Comparison of ENCODE assay signal across 15 cellular contexts in genomic region chr7:107373354-107373753, GRCh38.
DNase-seq lines count a peak whose midpoint lies in the region; ATAC-seq and TF ChIP-seq lines count a peak whose summit lies in the region.
"Had no signal": no experiment of that assay in that cellular context is flagged by ENCODE, and none has a peak within 500 bp of the region (broad histone marks: within the 10 kb centered on the region; RNA-seq: fewer than 3 reads in every experiment).

No MANE protein-coding gene starts in this region.

- TF ChIP-seq POLR2A in IMR-90 (IDR thresholded peaks at IDR 0.05; ENCODE audit: low read depth, low read length) = no peak

- H2BK20ac ChIP-seq in IMR-90 (ENCODE audit: low read depth, low read length) = no peak overlapping the region

- no peak overlapping the region for H4K8ac ChIP-seq in IMR-90 (ENCODE audit: low read depth in 2 of 2, low read length in 2 of 2)
- no peak overlapping the region for H4K8ac ChIP-seq in mesenchymal stem cell (ENCODE audit: low read length)

- POLR2A ChIA-PET in IMR-90 (lab: Charles Lee; ENCODE audit: unreplicated experiment) = no interaction called here

- H3K9me3 ChIP-seq in IMR-90 (ENCODE audit: control insufficient read depth, insufficient read depth, low read length) = no peaks in the 10 kb centered on the region
- no peaks in the 10 kb centered on the region for H3K9me3 ChIP-seq in mesenchymal stem cell (ENCODE audit: control insufficient read depth, low read length)
- H3K9me3 ChIP-seq: BE2C had no signal

- H3K36me3 ChIP-seq in IMR-90 (ENCODE audit: control insufficient read depth, insufficient read depth, low read length) = no peaks in the 10 kb centered on the region
- no peaks in the 10 kb centered on the region for H3K36me3 ChIP-seq in mesenchymal stem cell (ENCODE audit: control insufficient read depth in 1 of 2, insufficient read depth in 2 of 2, low read depth in 1 of 2, low read length in 2 of 2)
- H3K36me3 ChIP-seq: BE2C had no signal

- peak overlapping the region; percentile 10 for H3K27ac Mint-ChIP-seq in memory B cell
- H3K27ac Mint-ChIP-seq: CD4-positive, alpha-beta memory T cell; IgD-negative memory B cell had no signal

- H3K27ac ChIP-seq in IMR-90 (ENCODE audit: insufficient read depth, low read length) (no peak overlapping the region), mesenchymal stem cell (ENCODE audit: low read length, poor library complexity, severe bottlenecking) (no peak overlapping the region)
- H3K27ac ChIP-seq: C4-2B, KMS-11 had no signal

- no peak for TF ChIP-seq CTCF in IMR-90 (conservative IDR thresholded peaks at IDR 0.05; ENCODE audit: low read depth, low read length)

- H2BK5ac ChIP-seq in IMR-90 (ENCODE audit: low read depth, low read length, poor library complexity, severe bottlenecking) (no peak overlapping the region), mesenchymal stem cell (ENCODE audit: low read depth, low read length, poor library complexity, severe bottlenecking) (no peak overlapping the region)

- no peak overlapping the region for H3K56ac ChIP-seq in IMR-90 (ENCODE audit: extremely low read depth, insufficient read depth, low read length)

- 70 to 100% methylated on average over 2 of the region's 4 CpGs for WGBS in IMR-90 (ENCODE audit: extremely low coverage in 2 of 2, insufficient read length in 1 of 2), 2 experiments
- 92% methylated on average over 3 of the region's 4 CpGs for WGBS in mesenchymal stem cell

- H3K4ac ChIP-seq in IMR-90 (ENCODE audit: low read depth, low read length) = no peak overlapping the region
- no peak overlapping the region for H3K4ac ChIP-seq in mesenchymal stem cell (ENCODE audit: low read depth in 1 of 2, low read length in 2 of 2)

- H4K91ac ChIP-seq in IMR-90 (ENCODE audit: insufficient read depth, low read depth, low read length) (no peak overlapping the region), mesenchymal stem cell (ENCODE audit: low read length) (no peak overlapping the region)

- no peak overlapping the region for H3K4me3 Mint-ChIP-seq in memory B cell
- H3K4me3 Mint-ChIP-seq: CD4-positive, alpha-beta memory T cell; IgD-negative memory B cell had no signal

- H3K14ac ChIP-seq in IMR-90 (replicated peaks; ENCODE audit: low read depth, low read length) (no peak overlapping the region), mesenchymal stem cell (ENCODE audit: low read length in 2 of 2) (no peak overlapping the region)

- H3K4me3 ChIP-seq in IMR-90 (ENCODE audit: insufficient read depth, low read depth, low read length) (no peak overlapping the region), mesenchymal stem cell (ENCODE audit: insufficient read depth in 1 of 2, low read depth in 1 of 2, low read length in 2 of 2) (no peak overlapping the region)

- H3K36me3 Mint-ChIP-seq in memory B cell = peaks cover 18% of the 10 kb centered on the region

- H4K5ac ChIP-seq in IMR-90 (ENCODE audit: low read depth, low read length) = no peak overlapping the region

- no peak overlapping the region; the same call in 2 of the 3 replicates for H2BK15ac ChIP-seq in IMR-90 (ENCODE audit: low read depth, low read length)
- no peak overlapping the region for H2BK15ac ChIP-seq in mesenchymal stem cell (ENCODE audit: low read depth, poor library complexity, severe bottlenecking)

- H3K79me1 ChIP-seq in IMR-90 (ENCODE audit: low read depth in 1 of 2, low read length in 2 of 2) (peaks cover 6 to 7% of the 10 kb centered on the region in 2 experiments; a peak in 1 of 4 replicates), mesenchymal stem cell (replicated peaks; ENCODE audit: low read length, poor library complexity, severe bottlenecking) (peaks cover 6% of the 10 kb centered on the region)

- H3K4me1 Mint-ChIP-seq in memory B cell = peaks cover 4% of the 10 kb centered on the region
- H3K4me1 Mint-ChIP-seq: IgD-negative memory B cell had no signal

- H3K23ac ChIP-seq in IMR-90 (ENCODE audit: low read depth, low read length) (no peak overlapping the region), mesenchymal stem cell (ENCODE audit: low read length in 2 of 2) (no peak overlapping the region)

- H2AFZ ChIP-seq in IMR-90 (replicated peaks; ENCODE audit: low read length, poor library complexity) (no peak overlapping the region), mesenchymal stem cell (ENCODE audit: low read depth, low read length) (no peak overlapping the region)

- TF ChIP-seq RAD21 in IMR-90 (IDR thresholded peaks at IDR 0.05; ENCODE audit: low read length) = no peak

- no TSS peak for BruUV-seq in IMR-90 (replicated peaks; lab: Mats Ljungman, UMichigan)

- CTCF ChIA-PET in IMR-90 (lab: Yijun Ruan, JAX) = no interaction called here

- no peaks in the 10 kb centered on the region for H3K27me3 Mint-ChIP-seq in memory B cell
- H3K27me3 Mint-ChIP-seq: CD4-positive, alpha-beta memory T cell; IgD-negative memory B cell had no signal

- in situ Hi-C loops in IMR-90 (cut with MboI; ENCODE audit: low sequenced_read_pairs) = no loop called here

- no peaks in the 10 kb centered on the region for H3K9me3 Mint-ChIP-seq in memory B cell
- H3K9me3 Mint-ChIP-seq: IgD-negative memory B cell had no signal

- no peak overlapping the region for H3K18ac ChIP-seq in IMR-90 (ENCODE audit: low read depth, low read length)
- no peak overlapping the region for H3K18ac ChIP-seq in mesenchymal stem cell (ENCODE audit: low read depth in 1 of 2, low read length in 2 of 2)

- intact Hi-C loops in left ventricle myocardium superior (cut with micrococcal nuclease) (no loop called here), Right ventricle myocardium superior (cut with DNase I) (no loop called here), IMR-90 (cut with micrococcal nuclease) (no loop called here)

- H3K27me3 ChIP-seq in IMR-90 (ENCODE audit: control insufficient read depth, insufficient read depth, low read length) (no peaks in the 10 kb centered on the region), mesenchymal stem cell (ENCODE audit: control insufficient read depth in 1 of 2, insufficient read depth in 1 of 2, low read length in 2 of 2) (no peaks in the 10 kb centered on the region)
- H3K27me3 ChIP-seq: BE2C had no signal

- no peak overlapping the region for H2AK9ac ChIP-seq in IMR-90 (replicated peaks; ENCODE audit: low read depth, low read length, poor library complexity)

- ATAC-seq in left ventricle myocardium superior (peak; percentile 19), Right ventricle myocardium superior (ENCODE audit: poor library complexity) (no peak), IMR-90 (ENCODE audit: low read depth) (no peak), memory B cell (ENCODE audit: low read depth) (no peak), GM18520 (IDR thresholded peaks at IDR 0.05; ENCODE audit: unreplicated experiment) (no peak)
- ATAC-seq: HCT116 had no signal

- H3K9ac ChIP-seq in IMR-90 (ENCODE audit: low read depth, low read length) (no peak overlapping the region), mesenchymal stem cell (ENCODE audit: low read length) (no peak overlapping the region)
- H3K9ac ChIP-seq: KMS-11 had no signal

- H4K20me1 ChIP-seq in IMR-90 (ENCODE audit: insufficient read depth, low read length) = no peaks in the 10 kb centered on the region

- no peaks in the 10 kb centered on the region for H3K9me1 ChIP-seq in IMR-90 (ENCODE audit: insufficient read depth, low read length)

- H3K4me2 ChIP-seq in IMR-90 (ENCODE audit: low read depth, low read length) (no peak overlapping the region), mesenchymal stem cell (ENCODE audit: low read length, poor library complexity, severe bottlenecking) (no peak overlapping the region)
- H3K4me2 ChIP-seq: KMS-11 had no signal

- no peak for DNase-seq in left ventricle myocardium superior
- no peak for DNase-seq in Right ventricle myocardium superior
- DNase-seq in IMR-90 = no peak
- DNase-seq in memory B cell (ENCODE audit: low spot score in 2 of 2) = no peak
- no peak for DNase-seq in NCI-H774 (lab: John Stamatoyannopoulos, UW)
- no peak for DNase-seq in mesenchymal stem cell
- DNase-seq: BE2C; CD4-positive, alpha-beta memory T cell; DND-41; GDM1 had no signal

- H2BK120ac ChIP-seq in IMR-90 (ENCODE audit: low read depth, low read length) (no peak overlapping the region), mesenchymal stem cell (ENCODE audit: low read depth, low read length) (no peak overlapping the region)

- 0 out of 2 replicates have a peak overlapping the region, but pooled peaks have one; percentile 13 for H2AK5ac ChIP-seq in IMR-90 (ENCODE audit: low read depth, low read length)
- no peak overlapping the region for H2AK5ac ChIP-seq in mesenchymal stem cell (ENCODE audit: low read length, severe bottlenecking)

- no peak overlapping the region for H2BK12ac ChIP-seq in mesenchymal stem cell (ENCODE audit: low read length in 2 of 2)

- peaks cover 2% of the 10 kb centered on the region for H3K4me1 ChIP-seq in IMR-90 (ENCODE audit: control insufficient read depth, insufficient read depth, low read length)
- H3K4me1 ChIP-seq in mesenchymal stem cell (ENCODE audit: control insufficient read depth, insufficient read depth, low read depth, low read length) = no peaks in the 10 kb centered on the region
- H3K4me1 ChIP-seq: BE2C had no signal

- dilution Hi-C loops in IMR-90 (cut with HindIII; ENCODE audit: low sequenced_read_pairs, unreplicated experiment) = no loop called here

TF ChIP-seq in IMR-90, 13 proteins besides CTCF, POLR2A, EP300 and RAD21:
- TF ChIP-seq RFX5 (IDR thresholded peaks at IDR 0.05; ENCODE audit: low read depth, low read length) = no peak
- TF ChIP-seq RCOR1 (IDR thresholded peaks at IDR 0.05; ENCODE audit: insufficient replicate concordance, low read length) = no peak
- TF ChIP-seq MAFK (IDR thresholded peaks at IDR 0.05; ENCODE audit: low read depth, low read length) = peak; percentile 67
- TF ChIP-seq CEBPB (IDR thresholded peaks at IDR 0.05; ENCODE audit: low read depth, low read length) = no peak
- no peak for TF ChIP-seq NFE2L2 (IDR thresholded peaks at IDR 0.05; ENCODE audit: low read depth, low read length)
